ENCODE assay signal across 3 cellular contexts in the genomic region with DNA sequence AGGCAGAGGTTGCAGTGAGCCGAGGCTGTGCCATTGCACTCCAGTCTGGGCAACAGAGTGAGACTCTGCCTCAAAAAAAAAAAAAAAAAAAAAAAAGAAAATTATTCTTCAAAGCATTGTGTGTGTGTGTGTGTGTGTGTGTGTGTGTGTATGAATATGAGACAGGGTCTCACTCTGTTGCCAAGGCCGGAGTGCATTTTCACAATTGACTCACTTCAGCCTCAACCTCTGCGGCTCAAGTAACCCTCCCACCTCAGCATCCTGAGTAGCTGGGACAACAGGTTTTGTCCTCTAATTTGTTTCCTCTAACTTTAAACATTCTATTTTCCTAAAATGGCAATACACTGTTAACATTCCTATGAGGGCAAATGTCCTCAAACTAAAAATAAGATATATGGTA.
TF ChIP-seq lines count a peak whose summit lies in the region.

No MANE protein-coding gene starts in this region.

TF ChIP-seq in SK-N-SH, 30 proteins besides CTCF, POLR2A, EP300 and RAD21 (continues in another document):
- TF ChIP-seq GABPA (IDR thresholded peaks at IDR 0.05; ENCODE audit: low read depth): no peak
- no peak for TF ChIP-seq SMC3 (IDR thresholded peaks at IDR 0.05; ENCODE audit: low read depth, low read length)
- TF ChIP-seq SIN3A (IDR thresholded peaks at IDR 0.05; ENCODE audit: borderline replicate concordance, low read depth, low read length): no peak
- no peak for TF ChIP-seq FOSL2 (IDR thresholded peaks at IDR 0.05; ENCODE audit: borderline replicate concordance, low read depth)
- no peak for TF ChIP-seq CHD2 (IDR thresholded peaks at IDR 0.05; ENCODE audit: low read length, partially characterized antibody)
- TF ChIP-seq FOXJ3 (CRISPR knock-in tag; IDR thresholded peaks at IDR 0.05): no peak
- TF ChIP-seq TCF12 (IDR thresholded peaks at IDR 0.05): no peak
- TF ChIP-seq NRF1 (IDR thresholded peaks at IDR 0.05; ENCODE audit: low read depth, low read length): no peak
- TF ChIP-seq, protein P1, sequence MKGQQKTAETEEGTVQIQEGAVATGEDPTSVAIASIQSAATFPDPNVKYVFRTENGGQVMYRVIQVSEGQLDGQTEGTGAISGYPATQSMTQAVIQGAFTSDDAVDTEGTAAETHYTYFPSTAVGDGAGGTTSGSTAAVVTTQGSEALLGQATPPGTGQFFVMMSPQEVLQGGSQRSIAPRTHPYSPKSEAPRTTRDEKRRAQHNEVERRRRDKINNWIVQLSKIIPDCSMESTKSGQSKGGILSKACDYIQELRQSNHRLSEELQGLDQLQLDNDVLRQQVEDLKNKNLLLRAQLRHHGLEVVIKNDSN (IDR thresholded peaks at IDR 0.05; ENCODE audit: borderline replicate concordance, low read depth): no peak
- TF ChIP-seq, protein P2, sequence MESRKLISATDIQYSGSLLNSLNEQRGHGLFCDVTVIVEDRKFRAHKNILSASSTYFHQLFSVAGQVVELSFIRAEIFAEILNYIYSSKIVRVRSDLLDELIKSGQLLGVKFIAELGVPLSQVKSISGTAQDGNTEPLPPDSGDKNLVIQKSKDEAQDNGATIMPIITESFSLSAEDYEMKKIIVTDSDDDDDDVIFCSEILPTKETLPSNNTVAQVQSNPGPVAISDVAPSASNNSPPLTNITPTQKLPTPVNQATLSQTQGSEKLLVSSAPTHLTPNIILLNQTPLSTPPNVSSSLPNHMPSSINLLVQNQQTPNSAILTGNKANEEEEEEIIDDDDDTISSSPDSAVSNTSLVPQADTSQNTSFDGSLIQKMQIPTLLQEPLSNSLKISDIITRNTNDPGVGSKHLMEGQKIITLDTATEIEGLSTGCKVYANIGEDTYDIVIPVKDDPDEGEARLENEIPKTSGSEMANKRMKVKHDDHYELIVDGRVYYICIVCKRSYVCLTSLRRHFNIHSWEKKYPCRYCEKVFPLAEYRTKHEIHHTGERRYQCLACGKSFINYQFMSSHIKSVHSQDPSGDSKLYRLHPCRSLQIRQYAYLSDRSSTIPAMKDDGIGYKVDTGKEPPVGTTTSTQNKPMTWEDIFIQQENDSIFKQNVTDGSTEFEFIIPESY (IDR thresholded peaks at IDR 0.05; ENCODE audit: borderline replicate concordance, low read depth): no peak
- no peak for TF ChIP-seq JUND (IDR thresholded peaks at IDR 0.05)
- TF ChIP-seq RFX5 (IDR thresholded peaks at IDR 0.05; ENCODE audit: low read length): no peak
- TF ChIP-seq NFIC (IDR thresholded peaks at IDR 0.05; ENCODE audit: borderline replicate concordance): no peak
- TF ChIP-seq, protein P3, sequence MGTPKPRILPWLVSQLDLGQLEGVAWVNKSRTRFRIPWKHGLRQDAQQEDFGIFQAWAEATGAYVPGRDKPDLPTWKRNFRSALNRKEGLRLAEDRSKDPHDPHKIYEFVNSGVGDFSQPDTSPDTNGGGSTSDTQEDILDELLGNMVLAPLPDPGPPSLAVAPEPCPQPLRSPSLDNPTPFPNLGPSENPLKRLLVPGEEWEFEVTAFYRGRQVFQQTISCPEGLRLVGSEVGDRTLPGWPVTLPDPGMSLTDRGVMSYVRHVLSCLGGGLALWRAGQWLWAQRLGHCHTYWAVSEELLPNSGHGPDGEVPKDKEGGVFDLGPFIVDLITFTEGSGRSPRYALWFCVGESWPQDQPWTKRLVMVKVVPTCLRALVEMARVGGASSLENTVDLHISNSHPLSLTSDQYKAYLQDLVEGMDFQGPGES (IDR thresholded peaks at IDR 0.05; ENCODE audit: low read depth, low read length): no peak
- no peak for TF ChIP-seq ELF1 (IDR thresholded peaks at IDR 0.05)
- no peak for TF ChIP-seq RXRA (IDR thresholded peaks at IDR 0.05; ENCODE audit: borderline replicate concordance, low read depth)
- TF ChIP-seq, protein P4, sequence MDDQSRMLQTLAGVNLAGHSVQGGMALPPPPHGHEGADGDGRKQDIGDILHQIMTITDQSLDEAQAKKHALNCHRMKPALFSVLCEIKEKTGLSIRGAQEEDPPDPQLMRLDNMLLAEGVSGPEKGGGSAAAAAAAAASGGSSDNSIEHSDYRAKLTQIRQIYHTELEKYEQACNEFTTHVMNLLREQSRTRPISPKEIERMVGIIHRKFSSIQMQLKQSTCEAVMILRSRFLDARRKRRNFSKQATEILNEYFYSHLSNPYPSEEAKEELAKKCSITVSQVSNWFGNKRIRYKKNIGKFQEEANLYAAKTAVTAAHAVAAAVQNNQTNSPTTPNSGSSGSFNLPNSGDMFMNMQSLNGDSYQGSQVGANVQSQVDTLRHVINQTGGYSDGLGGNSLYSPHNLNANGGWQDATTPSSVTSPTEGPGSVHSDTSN (IDR thresholded peaks at IDR 0.05): no peak

TF ChIP-seq in SK-N-SH treated with all-trans-retinoic acid at 6 μM for 48 hours, 23 proteins besides CTCF, POLR2A, EP300 and RAD21:
- TF ChIP-seq SNAI2 (CRISPR knock-in tag; IDR thresholded peaks at IDR 0.05) (no peak), ISL1 (CRISPR knock-in tag; IDR thresholded peaks at IDR 0.05) (no peak), ZFP30 (CRISPR knock-in tag; IDR thresholded peaks at IDR 0.05) (no peak), ZNF8 (CRISPR knock-in tag; IDR thresholded peaks at IDR 0.05) (no peak), BACH2 (CRISPR knock-in tag; IDR thresholded peaks at IDR 0.05; ENCODE audit: borderline replicate concordance) (no peak)

TF ChIP-seq in IMR-90, 13 proteins besides CTCF, POLR2A, EP300 and RAD21 (continued from another document):
- TF ChIP-seq RCOR1 (IDR thresholded peaks at IDR 0.05; ENCODE audit: insufficient replicate concordance, low read length) (no peak), BHLHE40 (IDR thresholded peaks at IDR 0.05; ENCODE audit: low read depth, low read length) (no peak), MAFK (IDR thresholded peaks at IDR 0.05; ENCODE audit: low read depth, low read length) (no peak), MAZ (IDR thresholded peaks at IDR 0.05; ENCODE audit: borderline replicate concordance, low read depth, low read length) (no peak), SMC3 (IDR thresholded peaks at IDR 0.05; ENCODE audit: low read depth, low read length) (no peak), CHD1 (IDR thresholded peaks at IDR 0.05; ENCODE audit: low read depth, low read length) (no peak), NFE2L2 (IDR thresholded peaks at IDR 0.05; ENCODE audit: low read depth, low read length) (no peak), CEBPB (IDR thresholded peaks at IDR 0.05; ENCODE audit: low read depth, low read length) (no peak), FOS (IDR thresholded peaks at IDR 0.05; ENCODE audit: low read depth, low read length) (no peak), MXI1 (IDR thresholded peaks at IDR 0.05; ENCODE audit: borderline replicate concordance, low read depth, low read length) (no peak)
- TF ChIP-seq, protein P5, sequence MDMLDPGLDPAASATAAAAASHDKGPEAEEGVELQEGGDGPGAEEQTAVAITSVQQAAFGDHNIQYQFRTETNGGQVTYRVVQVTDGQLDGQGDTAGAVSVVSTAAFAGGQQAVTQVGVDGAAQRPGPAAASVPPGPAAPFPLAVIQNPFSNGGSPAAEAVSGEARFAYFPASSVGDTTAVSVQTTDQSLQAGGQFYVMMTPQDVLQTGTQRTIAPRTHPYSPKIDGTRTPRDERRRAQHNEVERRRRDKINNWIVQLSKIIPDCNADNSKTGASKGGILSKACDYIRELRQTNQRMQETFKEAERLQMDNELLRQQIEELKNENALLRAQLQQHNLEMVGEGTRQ (IDR thresholded peaks at IDR 0.05; ENCODE audit: low read depth, low read length): no peak
- TF ChIP-seq, protein P6, sequence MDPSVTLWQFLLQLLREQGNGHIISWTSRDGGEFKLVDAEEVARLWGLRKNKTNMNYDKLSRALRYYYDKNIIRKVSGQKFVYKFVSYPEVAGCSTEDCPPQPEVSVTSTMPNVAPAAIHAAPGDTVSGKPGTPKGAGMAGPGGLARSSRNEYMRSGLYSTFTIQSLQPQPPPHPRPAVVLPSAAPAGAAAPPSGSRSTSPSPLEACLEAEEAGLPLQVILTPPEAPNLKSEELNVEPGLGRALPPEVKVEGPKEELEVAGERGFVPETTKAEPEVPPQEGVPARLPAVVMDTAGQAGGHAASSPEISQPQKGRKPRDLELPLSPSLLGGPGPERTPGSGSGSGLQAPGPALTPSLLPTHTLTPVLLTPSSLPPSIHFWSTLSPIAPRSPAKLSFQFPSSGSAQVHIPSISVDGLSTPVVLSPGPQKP (IDR thresholded peaks at IDR 0.05; ENCODE audit: borderline replicate concordance, low read depth, low read length): no peak
TF ChIP-seq in IMR-90: peak in this region for 0.
